ENCODE assay signal across 11 cellular contexts in the genomic region with DNA sequence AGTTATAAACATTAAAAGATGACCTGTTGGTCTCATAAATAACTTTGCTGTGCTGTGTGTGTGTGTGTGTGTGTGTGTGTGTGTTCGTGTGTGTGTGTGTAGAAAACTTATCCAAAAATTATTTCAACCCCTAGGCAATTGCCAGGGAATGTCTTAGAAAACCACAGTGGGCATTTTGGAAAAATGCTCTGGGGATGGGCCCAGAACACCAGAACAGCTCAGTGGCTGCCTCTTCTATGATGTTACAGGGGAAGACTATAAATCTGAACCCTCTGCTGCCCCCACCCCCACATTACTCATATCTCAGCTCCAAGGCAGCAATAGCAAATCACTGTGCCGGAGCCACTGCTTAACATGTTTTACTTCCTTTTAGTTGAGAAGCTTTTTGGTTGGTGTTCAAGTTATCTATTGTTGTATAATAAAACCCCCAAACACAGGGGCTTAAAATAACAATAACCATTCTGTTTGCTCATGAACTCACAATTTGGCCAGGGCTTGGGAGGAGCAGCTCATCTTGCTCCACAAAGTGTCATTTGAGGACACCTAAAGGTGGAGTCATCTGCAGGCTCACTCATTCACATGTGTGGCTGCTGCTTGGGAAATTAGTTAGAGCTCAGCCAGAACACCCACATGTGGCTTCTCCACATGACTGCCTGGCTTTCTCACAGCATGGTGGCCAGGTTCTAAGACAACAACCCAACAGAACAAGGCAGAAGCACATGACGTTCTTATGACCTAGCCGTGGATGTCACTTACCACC. TPM values are rescaled to one million over a fixed set of nuclear protein-coding genes. Genes with fewer than 3 reads are reported as not detected.
DNase-seq lines count a peak whose midpoint lies in the region; TF ChIP-seq lines count a peak whose summit lies in the region.
"Had no signal": no experiment of that assay in that cellular context is flagged by ENCODE, and none has a peak within 500 bp of the region (broad histone marks: within the 10 kb centered on the region; RNA-seq: fewer than 3 reads in every experiment).

No MANE protein-coding gene starts in this region.

- H3K27me3 Mint-ChIP-seq in CD4-positive, alpha-beta memory T cell, result peaks cover 4 to 13% of the 10 kb centered on the region in 2 donors

- H3K27ac ChIP-seq in cardiac muscle cell (peak overlapping the region; percentile 71), vagina (peak overlapping the region; percentile 9)
- H3K27ac ChIP-seq in CD4-positive, alpha-beta memory T cell (ENCODE audit: low read depth, low read length), result no peak overlapping the region
- H3K27ac ChIP-seq: KMS-11 had no signal

- no peak for TF ChIP-seq POLR2A in vagina (IDR thresholded peaks at IDR 0.05)

- H3K36me3 ChIP-seq in cardiac muscle cell, result no peaks in the 10 kb centered on the region
- H3K36me3 ChIP-seq in vagina, result no peaks in the 10 kb centered on the region
- H3K36me3 ChIP-seq in CD4-positive, alpha-beta memory T cell (ENCODE audit: insufficient read depth, low read length), result no peaks in the 10 kb centered on the region

- H3K4me1 ChIP-seq in cardiac muscle cell (ENCODE audit: low read depth), result peaks cover 29% of the 10 kb centered on the region
- H3K4me1 ChIP-seq in vagina, result peaks cover 9% of the 10 kb centered on the region
- no peaks in the 10 kb centered on the region for H3K4me1 ChIP-seq in CD4-positive, alpha-beta memory T cell (ENCODE audit: insufficient read depth, low read length)

- no peak overlapping the region for H3K4me3 Mint-ChIP-seq in CD4-positive, alpha-beta memory T cell

- POLR2A ChIA-PET in CD4-positive, alpha-beta memory T cell (lab: Charles Lee; ENCODE audit: partially characterized antibody), result no interaction called here

- CTCF ChIA-PET in CD4-positive, alpha-beta memory T cell (lab: Charles Lee; ENCODE audit: partially characterized antibody), result no interaction called here

- no peaks in the 10 kb centered on the region for H3K9me3 ChIP-seq in cardiac muscle cell (ENCODE audit: low read depth)
- no peaks in the 10 kb centered on the region for H3K9me3 ChIP-seq in vagina
- H3K9me3 ChIP-seq in CD4-positive, alpha-beta memory T cell (ENCODE audit: control insufficient read depth in 1 of 2, low read length in 2 of 2), result no peaks in the 10 kb centered on the region

- H3K27ac Mint-ChIP-seq in CD4-positive, alpha-beta memory T cell, result no peak overlapping the region

- H3K27me3 ChIP-seq in cardiac muscle cell (no peaks in the 10 kb centered on the region), vagina (no peaks in the 10 kb centered on the region)
- H3K27me3 ChIP-seq in CD4-positive, alpha-beta memory T cell (ENCODE audit: insufficient read depth, low read length), result no peaks in the 10 kb centered on the region

- no peaks in the 10 kb centered on the region for H3K36me3 Mint-ChIP-seq in CD4-positive, alpha-beta memory T cell

- DNase-seq in cardiac muscle cell (ENCODE audit: low read depth in 1 of 2, low spot score in 1 of 2) (peak in 1 of 2 donors; percentile 97), cardiac septum (ENCODE audit: low spot score) (no peak), NCI-H226 (peak; percentile 93), fibroblast of peridontal ligament (ENCODE audit: extremely low read depth) (peak; percentile 94), vagina (ENCODE audit: extremely low spot score in 2 of 2) (no peak), SHP77 treated with DMSO at 0.1 percent for 48 hours (lab: John Stamatoyannopoulos, UW) (no peak)
- DNase-seq in CD4-positive, alpha-beta memory T cell, result no peak
- DNase-seq in activated CD4-positive, CD25-positive, alpha-beta regulatory T cell treated with anti-CD3 and anti-CD28 coated beads, Interleukin-2, amount 50 U/mL, for 72 hours, result no peak
- DNase-seq: activated CD4-positive, CD25-positive, alpha-beta regulatory T cell had no signal

- TF ChIP-seq CTCF in cardiac muscle cell (IDR thresholded peaks at IDR 0.05; ENCODE audit: low read depth, low read length) (no peak), vagina (IDR thresholded peaks at IDR 0.05) (no peak)

- H3K4me3 ChIP-seq in cardiac muscle cell (no peak overlapping the region), vagina (no peak overlapping the region)
- no peak overlapping the region for H3K4me3 ChIP-seq in CD4-positive, alpha-beta memory T cell (ENCODE audit: low read length in 2 of 2)

- intact Hi-C loops in cardiac septum (cut with DNase I) (no loop called here), vagina (cut with DNase I) (no loop called here)
- intact Hi-C loops in CD4-positive, alpha-beta memory T cell (cut with micrococcal nuclease), result no loop called here

- H3K9me3 Mint-ChIP-seq in CD4-positive, alpha-beta memory T cell, result no peaks in the 10 kb centered on the region

- peaks cover 0 to 6% (median under 1%) of the 10 kb centered on the region in 4 donors for H3K4me1 Mint-ChIP-seq in CD4-positive, alpha-beta memory T cell

RNA-seq across cellular contexts. Expression of a gene that starts 40.4 kb away (rescaled TPM):
- total RNA-seq in cardiac muscle cell (not detected in 2 replicates), cardiac septum (not detected), vagina (not detected)
- polyA plus RNA-seq in cardiac muscle cell, result not detected in 2 replicates
- not detected for total RNA-seq in CD4-positive, alpha-beta memory T cell
- polyA plus RNA-seq in CD4-positive, alpha-beta memory T cell, result not detected
- polyA plus RNA-seq: esophagus had no signal

Comparison
In these comparisons a context has a peak if more than half of its experiments do, and no peak if none do; other contexts are left out.
1. DNase-seq: peak in NCI-H226 (single experiment) and fibroblast of peridontal ligament (single experiment); none in cardiac septum (single experiment), vagina (0 of 2), SHP77 treated with DMSO at 0.1 percent for 48 hours (single experiment), CD4-positive, alpha-beta memory T cell (0 of 5) and activated CD4-positive, CD25-positive, alpha-beta regulatory T cell treated with anti-CD3 and anti-CD28 coated beads, Interleukin-2, amount 50 U/mL, for 72 hours (single experiment).